Comparison of ENCODE assay signal across 8 cellular contexts in genomic region chr7:130942211-130942964, GRCh38.
A peak's percentile ranks its signal among the peaks of the same experiment; 100 is the strongest.
DNase-seq lines count a peak whose midpoint lies in the region; ATAC-seq, FAIRE-seq and TF ChIP-seq lines count a peak whose summit lies in the region.

No MANE protein-coding gene starts in this region.

- H3K4me2 ChIP-seq in PC-9: no peak overlapping the region
- H3K4me2 ChIP-seq in H1 (ENCODE audit: insufficient read depth in 1 of 2, low read depth in 2 of 2, low read length in 2 of 2): no peak overlapping the region
- no peak overlapping the region for H3K4me2 ChIP-seq in neuronal stem cell (ENCODE audit: insufficient read depth, low read length, poor library complexity, severe bottlenecking)

- H3K27ac ChIP-seq in PC-9: no peak overlapping the region
- H3K27ac ChIP-seq in H1 (ENCODE audit: low read depth, low read length): no peak overlapping the region
- no peak overlapping the region for H3K27ac ChIP-seq in neuronal stem cell (replicated peaks; ENCODE audit: low read length)

- H2BK12ac ChIP-seq in H1 (ENCODE audit: low read depth, low read length) (no peak overlapping the region), neuronal stem cell (ENCODE audit: low read length) (no peak overlapping the region)

- H3K23me2 ChIP-seq in H1 (ENCODE audit: low read depth, low read length): no peaks in the 10 kb centered on the region

- peak overlapping the region; percentile 32; the same call in 1 of the 2 replicates for H2BK5ac ChIP-seq in H1 (ENCODE audit: low read depth, low read length)
- no peak overlapping the region for H2BK5ac ChIP-seq in neuronal stem cell (ENCODE audit: low read length)

- no peak overlapping the region for H2BK15ac ChIP-seq in H1 (ENCODE audit: low read length)
- H2BK15ac ChIP-seq in neuronal stem cell (ENCODE audit: low read length): no peak overlapping the region

- peaks cover 36% of the 10 kb centered on the region for H3F3A ChIP-seq in PC-9 (ENCODE audit: insufficient read depth, low read depth)

- TF ChIP-seq EP300 in H1 (IDR thresholded peaks at IDR 0.05; ENCODE audit: borderline replicate concordance in 1 of 2, low read depth in 2 of 2, low read length in 2 of 2): no peak

- H3K79me1 ChIP-seq in H1 (ENCODE audit: low read depth, low read length) (no peaks in the 10 kb centered on the region; the same call in 1 of the 2 replicates), neuronal stem cell (ENCODE audit: low read depth, low read length) (no peaks in the 10 kb centered on the region)

- H3K9me3 ChIP-seq in PC-9 (ENCODE audit: insufficient read depth, low read depth) (no peaks in the 10 kb centered on the region), H1 (ENCODE audit: insufficient read depth in 2 of 2, low read depth in 1 of 2, low read length in 1 of 2) (no peaks in the 10 kb centered on the region), neuronal stem cell (replicated peaks in 1 of 2; ENCODE audit: control insufficient read depth in 2 of 2, insufficient read depth in 1 of 2, low read depth in 1 of 2, low read length in 2 of 2) (peaks cover 0 to 4% of the 10 kb centered on the region in 2 donors)

- H3K9ac ChIP-seq in H1 (replicated peaks in 1 of 4; ENCODE audit: extremely low read depth in 1 of 4, low read depth in 3 of 4, low read length in 3 of 4) (no peak overlapping the region), neuronal stem cell (ENCODE audit: low read depth, low read length, poor library complexity) (no peak overlapping the region)

- no peak overlapping the region for H3K18ac ChIP-seq in H1 (ENCODE audit: extremely low read depth, low read length)
- no peak overlapping the region for H3K18ac ChIP-seq in neuronal stem cell (ENCODE audit: low read length)

- H4K5ac ChIP-seq in H1 (ENCODE audit: insufficient read length, low read depth, low read length): no peak overlapping the region

- H3K36me3 ChIP-seq in PC-9 (ENCODE audit: low read depth) (peaks cover 40% of the 10 kb centered on the region), H1 (ENCODE audit: control insufficient read depth in 2 of 4, insufficient read depth in 4 of 4, low read length in 3 of 4) (no peaks in the 10 kb centered on the region), neuronal stem cell (replicated peaks in 1 of 2; ENCODE audit: control insufficient read depth in 2 of 2, insufficient read depth in 2 of 2, low read length in 2 of 2) (no peaks in the 10 kb centered on the region)

- H3K23ac ChIP-seq in H1 (ENCODE audit: insufficient read length): no peak overlapping the region
- no peak overlapping the region for H3K23ac ChIP-seq in neuronal stem cell (ENCODE audit: low read depth, low read length, poor library complexity)

- CTCF ChIA-PET in PC-9 (lab: Charles Lee): interaction anchor here (0.6 kb wide), 1 partner anchor 138 kb away, joined by 5 read pairs; no protein-coding TSS in a partner anchor
- CTCF ChIA-PET in H1 (lab: Charles Lee; ENCODE audit: partially characterized antibody): interaction anchor here (0.7 to 2.8 kb wide), 3 partner anchors 12 to 45 kb away, joined by 3 to 8 read pairs (median 4); no protein-coding TSS in a partner anchor

- H3K4me3 ChIP-seq in PC-9: no peak overlapping the region
- H3K4me3 ChIP-seq in H1 (ENCODE audit: extremely low read depth in 1 of 4, insufficient read depth in 2 of 4, low read depth in 3 of 4, low read length in 4 of 4): no peak overlapping the region
- no peak overlapping the region for H3K4me3 ChIP-seq in neuronal stem cell (ENCODE audit: low read length in 2 of 2)

- DNase-seq in Daoy (ENCODE audit: low read depth) (peak; percentile 70), PC-9 (no peak), H1 (ENCODE audit: low read depth in 1 of 2, low spot score in 2 of 2) (no peak), neuronal stem cell (ENCODE audit: low spot score) (no peak), NCI-H510A (lab: John Stamatoyannopoulos, UW) (no peak)
- no peak for DNase-seq in stimulated activated CD4-positive, alpha-beta T cell treated with anti-CD3 and anti-CD28 coated beads, Interleukin-4, amount 100 ng/mL, for 4 hours

- FAIRE-seq in H1 (lab: Jason Lieb, UNC): no peak

- H2BK120ac ChIP-seq in H1 (replicated peaks; ENCODE audit: low read depth, low read length) (no peak overlapping the region), neuronal stem cell (ENCODE audit: low read depth, low read length) (no peak overlapping the region)

- no peak overlapping the region for H2BK20ac ChIP-seq in H1 (ENCODE audit: low read length)

- no peak for TF ChIP-seq RAD21 in H1 (IDR thresholded peaks at IDR 0.05 in 1 of 2, conservative IDR thresholded peaks at IDR 0.05 in 1 of 2; ENCODE audit: low read depth in 2 of 2, low read length in 2 of 2)

- H3K4ac ChIP-seq in H1 (replicated peaks; ENCODE audit: insufficient read length, low read depth, low read length) (no peak overlapping the region), neuronal stem cell (ENCODE audit: low read length) (no peak overlapping the region)

- H3K27me3 ChIP-seq in PC-9 (ENCODE audit: insufficient read depth, low read depth) (no peaks in the 10 kb centered on the region), H1 (replicated peaks in 1 of 4; ENCODE audit: control insufficient read depth in 3 of 4, extremely low read depth in 1 of 4, insufficient read depth in 3 of 4, low read length in 3 of 4) (no peaks in the 10 kb centered on the region), neuronal stem cell (ENCODE audit: control insufficient read depth in 3 of 3, insufficient read depth in 3 of 3, low read depth in 1 of 3, low read length in 3 of 3) (no peaks in the 10 kb centered on the region)

- H3K14ac ChIP-seq in H1 (ENCODE audit: insufficient read length): no peak overlapping the region
- no peak overlapping the region for H3K14ac ChIP-seq in neuronal stem cell (ENCODE audit: low read length)

- no peak for TF ChIP-seq POLR2A in H1 (IDR thresholded peaks at IDR 0.05; ENCODE audit: control extremely low read depth in 1 of 2, low read depth in 2 of 2, low read length in 2 of 2)

- peaks cover 94% of the 10 kb centered on the region for H3K79me2 ChIP-seq in PC-9 (ENCODE audit: low read depth)
- no peaks in the 10 kb centered on the region for H3K79me2 ChIP-seq in H1 (ENCODE audit: control insufficient read depth in 1 of 2, insufficient read depth in 2 of 2, low read length in 2 of 2)

- 0 out of 2 replicates have a peak, but pooled peaks cover 2% of the 10 kb centered on the region for H3K9me2 ChIP-seq in PC-9 (ENCODE audit: insufficient read depth)

- no peak overlapping the region for H4K91ac ChIP-seq in H1 (replicated peaks; ENCODE audit: insufficient read length, low read length)
- H4K91ac ChIP-seq in neuronal stem cell (ENCODE audit: low read depth, low read length, poor library complexity): no peak overlapping the region

- H2AK5ac ChIP-seq in H1 (ENCODE audit: low read depth, low read length): no peak overlapping the region
- H2AK5ac ChIP-seq in neuronal stem cell (ENCODE audit: low read depth, low read length): no peak overlapping the region

- BruUV-seq in PC-9 (replicated peaks; lab: Mats Ljungman, UMichigan): TSS peak; percentile 2

- POLR2A ChIA-PET in PC-9 (lab: Charles Lee; ENCODE audit: unreplicated experiment): no interaction called here
- POLR2A ChIA-PET in H1 (lab: Charles Lee; ENCODE audit: partially characterized antibody): interaction anchor here (0.8 to 1.0 kb wide), 2 partner anchors 8 to 11 kb away, joined by 3 to 4 read pairs; no protein-coding TSS in a partner anchor

- H2AFZ ChIP-seq in PC-9 (no peak overlapping the region), H1 (ENCODE audit: low read length) (no peak overlapping the region), neuronal stem cell (ENCODE audit: low read length) (peak overlapping the region; percentile 27)

- intact Hi-C loops in PC-9 (cut with micrococcal nuclease; ENCODE audit: unreplicated experiment): no loop called here

- ATAC-seq in HG03135 (IDR thresholded peaks at IDR 0.05; ENCODE audit: unreplicated experiment): no peak
- ATAC-seq in GM21717 (IDR thresholded peaks at IDR 0.05; ENCODE audit: unreplicated experiment): no peak

- no peak for TF ChIP-seq CTCF in PC-9 (conservative IDR thresholded peaks at IDR 0.05)
- TF ChIP-seq CTCF in H1 (IDR thresholded peaks at IDR 0.05; ENCODE audit: control extremely low read depth in 1 of 3, insufficient read depth in 1 of 3, low read depth in 1 of 3, low read length in 3 of 3): no peak

- 92% methylated on average over 10 of the region's 10 CpGs; no CpG with 5 or more reads in 1 of the 2 experiments for WGBS in H1 (ENCODE audit: extremely low coverage in 1 of 2, insufficient coverage in 1 of 2, insufficient read length in 1 of 2, insufficient replicate concordance in 2 of 2, low coverage in 1 of 2, low lambda C conversion rate in 2 of 2, missing lambda C conversion rate in 1 of 2), 2 experiments
- no CpG with 5 or more reads among the region's 10 CpGs for WGBS in neuronal stem cell (ENCODE audit: extremely low coverage in 2 of 2, insufficient read length in 2 of 2, insufficient replicate concordance in 1 of 2), 2 donors

- no peak overlapping the region for H3K56ac ChIP-seq in H1 (replicated peaks; ENCODE audit: insufficient read length, low read depth, low read length)

- H4K8ac ChIP-seq in H1 (ENCODE audit: extremely low read depth, insufficient read depth, low read length) (no peak overlapping the region), neuronal stem cell (ENCODE audit: low read depth, low read length) (no peak overlapping the region)

- H3K4me1 ChIP-seq in PC-9 (replicated peaks; ENCODE audit: insufficient read depth): peaks cover 10% of the 10 kb centered on the region; the same call in 1 of the 2 replicates
- H3K4me1 ChIP-seq in H1 (replicated peaks in 1 of 4; ENCODE audit: control insufficient read depth in 3 of 4, insufficient read depth in 4 of 4, low read length in 3 of 4): peaks cover 4 to 10% (median 6%) of the 10 kb centered on the region in 4 experiments
- peaks cover 12 to 50% of the 10 kb centered on the region in 2 donors for H3K4me1 ChIP-seq in neuronal stem cell (ENCODE audit: control insufficient read depth in 2 of 2, insufficient read depth in 1 of 2, low read depth in 1 of 2, low read length in 2 of 2)

- H4K20me1 ChIP-seq in PC-9 (ENCODE audit: insufficient read depth): no peaks in the 10 kb centered on the region
- H4K20me1 ChIP-seq in H1 (replicated peaks in 1 of 2; ENCODE audit: control insufficient read depth in 1 of 2, insufficient read depth in 2 of 2, low read length in 2 of 2): no peaks in the 10 kb centered on the region

TF ChIP-seq in H1, 55 proteins besides CTCF, POLR2A, EP300 and RAD21 (continues in another document):
- TF ChIP-seq TAF1 (IDR thresholded peaks at IDR 0.05; ENCODE audit: low read depth, low read length) (no peak), JUND (IDR thresholded peaks at IDR 0.05; ENCODE audit: low read length) (no peak), NRF1 (IDR thresholded peaks at IDR 0.05; ENCODE audit: low read depth, low read length) (no peak), FOSL1 (IDR thresholded peaks at IDR 0.05; ENCODE audit: insufficient read depth, low read depth, low read length) (no peak), BACH1 (IDR thresholded peaks at IDR 0.05; ENCODE audit: low read length) (no peak), TAF7 (optimal IDR thresholded peaks at IDR 0.05; ENCODE audit: borderline replicate concordance, low read depth, low read length) (no peak), CHD1 (IDR thresholded peaks at IDR 0.05; ENCODE audit: low read depth, low read length) (no peak), TCF12 (IDR thresholded peaks at IDR 0.05; ENCODE audit: low read depth, low read length) (no peak), RBBP5 (IDR thresholded peaks at IDR 0.05; ENCODE audit: borderline replicate concordance, low read depth, low read length) (no peak)
